8 cellular contexts compared by ENCODE assay signal in the genomic region with DNA sequence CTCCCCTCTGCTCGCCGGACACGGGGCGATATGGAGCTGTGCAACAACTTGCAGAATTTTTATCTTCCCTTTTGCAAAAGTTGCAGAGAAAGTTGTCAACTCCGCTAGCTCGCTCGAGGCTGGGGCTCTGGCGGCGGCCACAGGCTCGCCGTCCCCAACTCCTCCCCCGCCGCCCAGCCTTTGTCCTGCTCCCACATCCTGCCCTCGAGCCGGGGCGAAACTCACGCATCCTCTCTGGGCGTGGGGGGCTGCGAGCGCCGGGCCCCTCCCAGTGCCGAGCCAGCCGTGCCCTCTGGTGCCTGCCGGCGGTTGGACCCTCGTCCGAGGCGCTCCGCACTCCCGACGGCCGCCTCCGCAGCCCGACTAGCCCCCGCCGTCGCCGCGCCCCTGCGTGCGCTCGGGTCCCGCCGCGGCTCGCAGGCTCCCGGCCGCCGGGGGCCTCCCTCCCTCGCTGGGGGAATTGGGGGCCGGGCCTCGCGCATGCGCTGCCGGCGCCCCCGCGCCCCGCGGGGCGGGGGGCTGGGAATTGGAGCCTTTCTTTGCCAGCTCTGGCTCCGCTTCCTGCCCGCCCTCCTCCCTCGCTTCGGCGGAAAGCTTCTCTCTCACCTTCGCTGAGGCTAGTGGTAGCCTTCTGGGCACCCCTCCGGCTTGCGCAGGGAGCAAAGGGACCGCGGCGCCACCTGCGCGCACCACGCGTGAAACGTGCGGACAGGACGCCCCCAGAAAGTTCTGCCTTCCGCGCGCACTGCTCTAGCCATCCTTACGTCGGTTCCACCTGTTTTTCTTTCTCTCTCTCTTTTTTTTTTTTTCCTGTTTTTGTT. TPM values are rescaled to one million over a fixed set of nuclear protein-coding genes. Genes with fewer than 3 reads are reported as not detected.
DNase-seq lines count a peak whose midpoint lies in the region; ATAC-seq and TF ChIP-seq lines count a peak whose summit lies in the region.

A gene with protein sequence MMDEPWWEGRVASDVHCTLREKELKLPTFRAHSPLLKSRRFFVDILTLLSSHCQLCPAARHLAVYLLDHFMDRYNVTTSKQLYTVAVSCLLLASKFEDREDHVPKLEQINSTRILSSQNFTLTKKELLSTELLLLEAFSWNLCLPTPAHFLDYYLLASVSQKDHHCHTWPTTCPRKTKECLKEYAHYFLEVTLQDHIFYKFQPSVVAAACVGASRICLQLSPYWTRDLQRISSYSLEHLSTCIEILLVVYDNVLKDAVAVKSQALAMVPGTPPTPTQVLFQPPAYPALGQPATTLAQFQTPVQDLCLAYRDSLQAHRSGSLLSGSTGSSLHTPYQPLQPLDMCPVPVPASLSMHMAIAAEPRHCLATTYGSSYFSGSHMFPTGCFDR (minus strand): TSS at position 426 of the 821 bp plus-strand sequence. CDS start 641 bp downstream, outside the sequence.

- peak within 1 kb of the TSS; percentile 96 for H3K4me3 Mint-ChIP-seq in neural crest cell

- no peaks in the 10 kb centered on the region for H3K9me3 Mint-ChIP-seq in neural crest cell

- TF ChIP-seq CTCF in neural crest cell (conservative IDR thresholded peaks at IDR 0.05) = no peak

- H3K36me3 Mint-ChIP-seq in neural crest cell (ENCODE audit: low read depth) = peaks cover 5% of the 10 kb centered on the region

- peak; percentile 66 for ATAC-seq in GM21825 (IDR thresholded peaks at IDR 0.05; ENCODE audit: unreplicated experiment)

- peak within 1 kb of the TSS; percentile 98 for H3K27ac Mint-ChIP-seq in neural crest cell (ENCODE audit: unreplicated experiment)

- peaks cover 42% of the 10 kb centered on the region for H3K4me1 Mint-ChIP-seq in neural crest cell

- DNase-seq in EL (peak; percentile 52), NCI-H1694 (lab: John Stamatoyannopoulos, UW) (peak; percentile 4), globus pallidus (ENCODE audit: low spot score) (peak; percentile 46), neural crest cell (ENCODE audit: low read depth, low spot score) (peak; percentile 79), OCI-M1 (lab: John Stamatoyannopoulos, UW) (no peak)
- DNase-seq in activated T-cell treated with anti-CD3 and anti-CD28 coated beads, Interleukin-2, amount 50 U/mL, for 48 hours = peak; percentile 23 to 27
- no peak for DNase-seq in central memory CD4-positive, alpha-beta T cell

- H3K27me3 Mint-ChIP-seq in neural crest cell (ENCODE audit: low read depth) = no peaks in the 10 kb centered on the region

RNA-seq across cellular contexts. Expression of the gene that starts here (rescaled TPM):
- total RNA-seq in neural crest cell = 28.7 and 29.7 TPM in 2 replicates

Comparison
In these comparisons a context has a peak if more than half of its experiments do, and no peak if none do; other contexts are left out.
1. DNase-seq: peak in EL (single experiment), NCI-H1694 (single experiment), activated T-cell treated with anti-CD3 and anti-CD28 coated beads, Interleukin-2, amount 50 U/mL, for 48 hours (2 of 2), globus pallidus (single experiment) and neural crest cell (single experiment); none in central memory CD4-positive, alpha-beta T cell (single experiment) and OCI-M1 (single experiment).